29 cellular contexts compared by ENCODE assay signal in the genomic region with DNA sequence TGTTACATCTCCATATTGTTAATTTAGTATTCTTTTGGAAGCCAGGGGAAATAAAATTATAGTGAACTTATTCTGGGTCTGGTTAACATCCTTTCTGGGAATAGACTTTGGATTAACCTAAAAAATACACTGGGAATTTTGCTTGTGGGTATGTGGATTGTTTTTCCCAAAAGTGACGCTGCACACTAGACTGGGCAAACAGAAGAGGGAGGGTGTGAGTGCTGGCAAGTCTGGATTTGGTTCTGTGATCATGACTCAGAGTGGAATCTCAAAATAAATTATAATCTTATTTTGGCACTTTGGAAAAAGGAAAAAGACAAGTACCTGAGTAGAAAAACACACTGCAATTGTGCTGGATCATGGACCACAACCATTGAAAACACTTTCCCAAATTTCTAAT. TPM values are rescaled to one million over a fixed set of nuclear protein-coding genes. Genes with fewer than 3 reads are reported as not detected.
DNase-seq lines count a peak whose midpoint lies in the region; ATAC-seq and TF ChIP-seq lines count a peak whose summit lies in the region.
"Had no signal": no experiment of that assay in that cellular context is flagged by ENCODE, and none has a peak within 500 bp of the region (broad histone marks: within the 10 kb centered on the region; RNA-seq: fewer than 3 reads in every experiment).

No MANE protein-coding gene starts in this region.

- H3K4me3 ChIP-seq in ACC112 (ENCODE audit: low read depth, low read length) (no peak overlapping the region), SJSA1 (no peak overlapping the region)
- H3K4me3 ChIP-seq: ascending aorta, esophagus muscularis mucosa, ovary, right atrium auricular region, SK-N-MC, testis, vagina had no signal

- intact Hi-C loops in sciatic nerve (cut with DNase I) = no loop called here

- H3K27me3 ChIP-seq in ACC112 (ENCODE audit: insufficient read depth, low read length) (no peaks in the 10 kb centered on the region), SJSA1 (replicated peaks) (no peaks in the 10 kb centered on the region), foreskin keratinocyte (no peaks in the 10 kb centered on the region)
- H3K27me3 ChIP-seq: ascending aorta, esophagus muscularis mucosa, ovary, right atrium auricular region, testis, vagina had no signal

- H2AFZ ChIP-seq in ACC112 (ENCODE audit: low read length, unreplicated experiment) = no peak overlapping the region

- H3K36me3 ChIP-seq in ACC112 (ENCODE audit: insufficient read depth, low read length) = no peaks in the 10 kb centered on the region
- no peaks in the 10 kb centered on the region for H3K36me3 ChIP-seq in SJSA1
- H3K36me3 ChIP-seq: ascending aorta, esophagus muscularis mucosa, ovary, right atrium auricular region, vagina had no signal

- DNase-seq in SJSA1 (ENCODE audit: low read depth in 1 of 2, low spot score in 2 of 2) = no peak
- peak in 1 of 2 donors; percentile 48 for DNase-seq in foreskin keratinocyte
- no peak for DNase-seq in sciatic nerve (ENCODE audit: low spot score)
- DNase-seq in cerebellum (ENCODE audit: low spot score) = no peak
- no peak for DNase-seq in NCI-H526 treated with DMSO at 0.1 percent for 48 hours (lab: John Stamatoyannopoulos, UW)
- DNase-seq: activated CD8-positive, alpha-beta T cell treated with anti-CD3 and anti-CD28 coated beads, Interleukin-2, amount 10 ng/mL, durations not matched to agents 7 days and 5 days; activated effector memory CD4-positive, alpha-beta T cell treated with Interleukin-2 at 50 U/mL for 16 hours; activated naive CD8-positive, alpha-beta T cell treated with anti-CD3 and anti-CD28 coated beads for 36 hours; activated T-cell treated with anti-CD3 and anti-CD28 coated beads for 4 hours; HCEC 1CT; KG1; natural killer cell; NCI-H1436; NCI-H446 treated with DMSO at 0.1 percent for 48 hours; stimulated activated naive CD4-positive, alpha-beta T cell; T-helper 17 cell; testis had no signal

- H3K4me1 ChIP-seq in ACC112 (ENCODE audit: control insufficient read depth, insufficient read depth, low read length, unreplicated experiment) = peaks cover 27% of the 10 kb centered on the region
- peaks cover 18% of the 10 kb centered on the region for H3K4me1 ChIP-seq in SJSA1 (replicated peaks)
- peaks cover 11% of the 10 kb centered on the region for H3K4me1 ChIP-seq in foreskin keratinocyte
- H3K4me1 ChIP-seq: ascending aorta, esophagus muscularis mucosa, right atrium auricular region, testis, vagina had no signal

- H3K9me3 ChIP-seq in SJSA1 (replicated peaks) = no peaks in the 10 kb centered on the region
- H3K9me3 ChIP-seq: ascending aorta, esophagus muscularis mucosa, ovary, right atrium auricular region, testis, vagina had no signal

- peak; percentile 12 for TF ChIP-seq CTCF in foreskin keratinocyte (conservative IDR thresholded peaks at IDR 0.05)

- no peaks in the 10 kb centered on the region for H3K79me2 ChIP-seq in ACC112 (ENCODE audit: control insufficient read depth, insufficient read depth, low read length, unreplicated experiment)

- H3K27ac ChIP-seq in ACC112 (ENCODE audit: low read depth, low read length) (peak overlapping the region; percentile 68), SJSA1 (peak overlapping the region; percentile 75; the same call in 1 of the 2 replicates), foreskin keratinocyte (peak overlapping the region; percentile 37)
- H3K27ac ChIP-seq: ascending aorta, esophagus muscularis mucosa, ovary, right atrium auricular region, RWPE1, SK-N-MC, testis, vagina had no signal

- peak; percentile 63 for ATAC-seq in foreskin keratinocyte
- peak; percentile 85 for ATAC-seq in sciatic nerve
- no peak for ATAC-seq in HG03378 (IDR thresholded peaks at IDR 0.05; ENCODE audit: unreplicated experiment)
- no peak for ATAC-seq in GM21529 (IDR thresholded peaks at IDR 0.05; ENCODE audit: unreplicated experiment)
- ATAC-seq: activated CD8-positive, alpha-beta T cell treated with anti-CD3 and anti-CD28 coated beads, Interleukin-2, amount 10 ng/mL, durations not matched to agents 7 days and 5 days; left lobe of liver; natural killer cell; T-helper 17 cell had no signal

RNA-seq across cellular contexts. Expression of gene LUM, which starts 15.2 kb away (rescaled TPM):
- total RNA-seq in SJSA1 (2014; rRNA removed; shearing (Covaris generic)) = 505 and 812 TPM in 2 replicates
- total RNA-seq in foreskin keratinocyte (0.07 TPM in 1 of 2 replicates, not detected in the other), sciatic nerve (206 TPM), cerebellum (57.6 TPM)
- 0.06 and 0.08 TPM in 2 replicates for polyA plus RNA-seq in foreskin keratinocyte
- total RNA-seq: activated CD8-positive, alpha-beta T cell treated with anti-CD3 and anti-CD28 coated beads, Interleukin-2, amount 10 ng/mL, durations not matched to agents 7 days and 5 days; activated naive CD8-positive, alpha-beta T cell treated with anti-CD3 and anti-CD28 coated beads for 36 hours; G401; natural killer cell; T-helper 17 cell had no signal

RNA-seq across cellular contexts. Expression of gene DCN, which starts 56.1 kb away (rescaled TPM):
- total RNA-seq in SJSA1 (2014; rRNA removed; shearing (Covaris generic)) = 37.2 and 71.4 TPM in 2 replicates
- 0.18 and 0.48 TPM in 2 replicates for total RNA-seq in foreskin keratinocyte
- polyA plus RNA-seq in foreskin keratinocyte = 0.13 and 0.40 TPM in 2 replicates
- total RNA-seq in sciatic nerve = 2,017 TPM
- total RNA-seq in cerebellum = 120 TPM
- total RNA-seq: activated CD8-positive, alpha-beta T cell treated with anti-CD3 and anti-CD28 coated beads, Interleukin-2, amount 10 ng/mL, durations not matched to agents 7 days and 5 days; activated naive CD8-positive, alpha-beta T cell treated with anti-CD3 and anti-CD28 coated beads for 36 hours; G401; T-helper 17 cell had no signal

Comparison
In these comparisons a context has a peak if more than half of its experiments do, and no peak if none do; other contexts are left out.
1. ATAC-seq: peak in foreskin keratinocyte (single experiment) and sciatic nerve (single experiment); none in HG03378 (single experiment) and GM21529 (single experiment).
2. RNA of gene LUM, which starts 15.2 kb away (total RNA-seq): 505 to 812 TPM in SJSA1, 206 TPM in sciatic nerve (single experiment) and 57.6 TPM in cerebellum (single experiment); 0.07 TPM in foreskin keratinocyte; every median in the first group is over 10 times any median in the second.
3. RNA of gene DCN, which starts 56.1 kb away (total RNA-seq): 2,017 TPM in sciatic nerve (single experiment), 120 TPM in cerebellum (single experiment) and 37.2 to 71.4 TPM in SJSA1; 0.18 to 0.48 TPM in foreskin keratinocyte; every median in the first group is over 10 times any median in the second.
4. Peak in every context shown above with its lines, with median percentiles within 50 percentile points of each other: H3K27ac ChIP-seq.